2 cellular contexts compared by ENCODE assay signal in the genomic region with DNA sequence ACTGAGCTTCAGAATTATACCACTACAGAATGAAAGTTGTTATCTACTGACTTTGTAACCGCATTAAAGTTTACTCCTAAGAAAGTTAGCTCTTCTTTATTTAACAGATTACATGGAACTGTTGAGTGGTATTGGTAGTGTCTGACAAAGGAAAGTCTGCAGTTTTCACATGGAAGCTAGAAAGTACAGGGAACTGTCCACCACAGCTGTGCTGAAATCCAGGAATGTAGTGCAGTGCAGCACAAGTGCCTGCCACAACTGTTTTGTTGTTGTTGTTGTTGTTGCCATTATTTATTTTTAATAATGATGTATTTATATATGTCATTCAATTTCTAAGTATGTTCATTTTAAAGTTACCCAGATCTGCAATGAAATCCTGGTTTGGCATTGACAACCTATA.
TF ChIP-seq lines count a peak whose summit lies in the region.

No MANE protein-coding gene starts in this region.

TF ChIP-seq in GM23338, 12 proteins besides CTCF, POLR2A, EP300 and RAD21:
- TF ChIP-seq, protein P1, sequence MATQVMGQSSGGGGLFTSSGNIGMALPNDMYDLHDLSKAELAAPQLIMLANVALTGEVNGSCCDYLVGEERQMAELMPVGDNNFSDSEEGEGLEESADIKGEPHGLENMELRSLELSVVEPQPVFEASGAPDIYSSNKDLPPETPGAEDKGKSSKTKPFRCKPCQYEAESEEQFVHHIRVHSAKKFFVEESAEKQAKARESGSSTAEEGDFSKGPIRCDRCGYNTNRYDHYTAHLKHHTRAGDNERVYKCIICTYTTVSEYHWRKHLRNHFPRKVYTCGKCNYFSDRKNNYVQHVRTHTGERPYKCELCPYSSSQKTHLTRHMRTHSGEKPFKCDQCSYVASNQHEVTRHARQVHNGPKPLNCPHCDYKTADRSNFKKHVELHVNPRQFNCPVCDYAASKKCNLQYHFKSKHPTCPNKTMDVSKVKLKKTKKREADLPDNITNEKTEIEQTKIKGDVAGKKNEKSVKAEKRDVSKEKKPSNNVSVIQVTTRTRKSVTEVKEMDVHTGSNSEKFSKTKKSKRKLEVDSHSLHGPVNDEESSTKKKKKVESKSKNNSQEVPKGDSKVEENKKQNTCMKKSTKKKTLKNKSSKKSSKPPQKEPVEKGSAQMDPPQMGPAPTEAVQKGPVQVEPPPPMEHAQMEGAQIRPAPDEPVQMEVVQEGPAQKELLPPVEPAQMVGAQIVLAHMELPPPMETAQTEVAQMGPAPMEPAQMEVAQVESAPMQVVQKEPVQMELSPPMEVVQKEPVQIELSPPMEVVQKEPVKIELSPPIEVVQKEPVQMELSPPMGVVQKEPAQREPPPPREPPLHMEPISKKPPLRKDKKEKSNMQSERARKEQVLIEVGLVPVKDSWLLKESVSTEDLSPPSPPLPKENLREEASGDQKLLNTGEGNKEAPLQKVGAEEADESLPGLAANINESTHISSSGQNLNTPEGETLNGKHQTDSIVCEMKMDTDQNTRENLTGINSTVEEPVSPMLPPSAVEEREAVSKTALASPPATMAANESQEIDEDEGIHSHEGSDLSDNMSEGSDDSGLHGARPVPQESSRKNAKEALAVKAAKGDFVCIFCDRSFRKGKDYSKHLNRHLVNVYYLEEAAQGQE (IDR thresholded peaks at IDR 0.05; ENCODE audit: unreplicated experiment) = peak; percentile 83
- TF ChIP-seq JUNB (IDR thresholded peaks at IDR 0.05; ENCODE audit: unreplicated experiment) = no peak
- no peak for TF ChIP-seq EZH2 (IDR thresholded peaks at IDR 0.05; ENCODE audit: low read depth, unreplicated experiment)

TF ChIP-seq in PFSK-1, 5 proteins besides CTCF, POLR2A, EP300 and RAD21 (continued from another document):
- TF ChIP-seq, protein P1 (IDR thresholded peaks at IDR 0.05; ENCODE audit: insufficient read depth in 1 of 2, low read depth in 2 of 2, low read length in 2 of 2) = peak; percentile 83 to 98
